Comparison of ENCODE assay signal across 22 cellular contexts in genomic region chr9:136917902-136918301, GRCh38. TPM values are rescaled to one million over a fixed set of nuclear protein-coding genes. Genes with fewer than 3 reads are reported as not detected.
"Had no signal": no experiment of that assay in that cellular context is flagged by ENCODE, and none has a peak within 500 bp of the region (broad histone marks: within the 10 kb centered on the region; RNA-seq: fewer than 3 reads in every experiment).

No MANE protein-coding gene starts in this region.

- H3K9me3 ChIP-seq: gastroesophageal sphincter, mucosa of descending colon, psoas muscle, right lobe of liver, suprapubic skin, thyroid gland had no signal

- H3K4me1 ChIP-seq: neural progenitor cell, psoas muscle, right lobe of liver, suprapubic skin, thyroid gland had no signal

- H2AFZ ChIP-seq: neural progenitor cell had no signal

- H3K36me3 ChIP-seq: neural progenitor cell had no signal

- H3K4me2 ChIP-seq: neural progenitor cell had no signal

- H3K27ac ChIP-seq: dorsolateral prefrontal cortex, gastroesophageal sphincter, neural progenitor cell, psoas muscle, right lobe of liver, suprapubic skin, thyroid gland had no signal

- ATAC-seq: esophagus mucosa; gastroesophageal sphincter; left lobe of liver; mucosa of descending colon; naive thymus-derived CD8-positive, alpha-beta T cell; psoas muscle; stimulated activated effector memory CD8-positive, alpha-beta T cell treated with anti-CD3 and anti-CD28 coated beads, Interleukin-12 subunit alpha, Interleukin-12 subunit beta, amount 100 ng/mL, for 72 hours; stimulated activated naive CD8-positive, alpha-beta T cell treated with anti-CD3 and anti-CD28 coated beads, Interleukin-15, Interleukin-2, amounts not matched to agents 100 U/mL and 50 U/mL, for 24 hours had no signal

- DNase-seq: cortex of kidney; dorsolateral prefrontal cortex; effector CD8-positive, alpha-beta T cell; glutamatergic neuron; mammary epithelial cell; mucosa of descending colon; naive thymus-derived CD8-positive, alpha-beta T cell; psoas muscle; retina; right lobe of liver; stimulated activated CD4-positive, alpha-beta T cell treated with anti-CD3 and anti-CD28 coated beads, Interleukin-4, amount 100 ng/mL, for 1 hour; stimulated activated CD8-positive, alpha-beta memory T cell treated with anti-CD3 and anti-CD28 coated beads, Interleukin-4, amount 100 ng/mL, for 48 hours; stimulated activated naive CD8-positive, alpha-beta T cell treated with anti-CD3 and anti-CD28 coated beads, Interleukin-15, Interleukin-2, amounts not matched to agents 100 U/mL and 50 U/mL, for 24 hours; thyroid gland had no signal

- H3K4me3 ChIP-seq: dorsolateral prefrontal cortex, gastroesophageal sphincter, mucosa of descending colon, neural progenitor cell, psoas muscle, right lobe of liver, suprapubic skin, thyroid gland had no signal

- H3K27ac Mint-ChIP-seq: naive thymus-derived CD8-positive, alpha-beta T cell; neural progenitor cell; type B pancreatic cell had no signal

- H3K9ac ChIP-seq: neural progenitor cell had no signal

- H3K27me3 Mint-ChIP-seq: naive thymus-derived CD8-positive, alpha-beta T cell; type B pancreatic cell had no signal

- H3K4me3 Mint-ChIP-seq: naive thymus-derived CD8-positive, alpha-beta T cell; neural progenitor cell; stimulated activated effector memory CD8-positive, alpha-beta T cell treated with anti-CD3 and anti-CD28 coated beads, Interleukin-12 subunit alpha, Interleukin-12 subunit beta, amount 100 ng/mL, for 72 hours; type B pancreatic cell had no signal

- H3K27me3 ChIP-seq: dorsolateral prefrontal cortex, gastroesophageal sphincter, neural progenitor cell, right lobe of liver, suprapubic skin, thyroid gland had no signal

- H3K4me1 Mint-ChIP-seq: neural progenitor cell had no signal

- H3K9me3 Mint-ChIP-seq: naive thymus-derived CD8-positive, alpha-beta T cell; neural progenitor cell; stimulated activated effector memory CD8-positive, alpha-beta T cell treated with anti-CD3 and anti-CD28 coated beads, Interleukin-12 subunit alpha, Interleukin-12 subunit beta, amount 100 ng/mL, for 72 hours; type B pancreatic cell had no signal

RNA-seq across cellular contexts. Expression of gene C8G, which starts 27.1 kb away (rescaled TPM):
- total RNA-seq: esophagus mucosa, gastroesophageal sphincter, lower leg skin had no signal

RNA-seq across cellular contexts. Expression of gene LCN12, which starts 34.2 kb away (rescaled TPM):
- total RNA-seq: gastroesophageal sphincter, lower leg skin had no signal
